In genomic region chr3:102933377-102933776, GRCh38 we compare ENCODE assay signal across 34 cellular contexts.
"Had no signal": no experiment of that assay in that cellular context is flagged by ENCODE, and none has a peak within 500 bp of the region (broad histone marks: within the 10 kb centered on the region; RNA-seq: fewer than 3 reads in every experiment).

No MANE protein-coding gene starts in this region.

- ATAC-seq: activated CD8-positive, alpha-beta T cell treated with anti-CD3 and anti-CD28 coated beads for 36 hours; activated naive CD4-positive, alpha-beta T cell treated with anti-CD3 and anti-CD28 coated beads, Interleukin-2, amount 50 U/mL, for 72 hours; activated T-cell treated with anti-CD3 and anti-CD28 coated beads, Interleukin-2, amount 50 U/mL, for 4 hours; activated T-cell treated with anti-CD3 and anti-CD28 coated beads, Interleukin-2, amount 50 U/mL, for 72 hours; activated T-helper 17 cell treated with anti-CD3 and anti-CD28 coated beads, Interleukin-2, amount 50 U/mL, for 72 hours; body of pancreas had no signal

- H3K36me3 ChIP-seq: adrenal gland, brain microvascular endothelial cell, breast epithelium had no signal

- H3K4me1 ChIP-seq: adrenal gland, body of pancreas, breast epithelium had no signal

- H3K9me3 ChIP-seq: adrenal gland, body of pancreas, breast epithelium had no signal

- H3K4me3 ChIP-seq: adrenal gland, body of pancreas, breast epithelium had no signal

- FAIRE-seq: astrocyte, colon, TTC549 had no signal

- DNase-seq: activated B cell treated with CpG ODN at 0.5 μM for 24 hours; activated CD4-positive, alpha-beta memory T cell treated with anti-CD3 and anti-CD28 coated beads for 36 hours; activated CD4-positive, alpha-beta T cell treated with anti-CD3 and anti-CD28 coated beads for 4 hours; activated CD4-positive, alpha-beta T cell treated with anti-CD3 and anti-CD28 coated beads, Interleukin-2, amount 10 ng/mL, durations not matched to agents 24 days and 14 days; activated CD4-positive, alpha-beta T cell treated with anti-CD3 and anti-CD28 coated beads, Interleukin-2, amount 50 U/mL, for 1 hour; activated CD4-positive, alpha-beta T cell treated with anti-CD3 and anti-CD28 coated beads, Interleukin-2, amount 50 U/mL, for 4 hours; activated CD4-positive, CD25-positive, alpha-beta regulatory T cell treated with anti-CD3 and anti-CD28 coated beads, Interleukin-2, amount 50 U/mL, for 72 hours; activated CD8-positive, alpha-beta memory T cell treated with anti-CD3 and anti-CD28 coated beads, Interleukin-2, amount 50 U/mL, for 4 hours; activated CD8-positive, alpha-beta T cell treated with anti-CD3 and anti-CD28 coated beads for 36 hours; activated effector memory CD4-positive, alpha-beta T cell treated with anti-CD3 and anti-CD28 coated beads, Interleukin-2, amount 50 U/mL, for 16 hours; activated gamma-delta T cell treated with Interleukin-2 at 50 U/mL for 16 hours; activated naive CD4-positive, alpha-beta T cell; activated naive CD4-positive, alpha-beta T cell treated with anti-CD3 and anti-CD28 coated beads for 36 hours; activated naive CD4-positive, alpha-beta T cell treated with anti-CD3 and anti-CD28 coated beads, Interleukin-2, amount 50 U/mL, for 16 hours; activated naive CD8-positive, alpha-beta T cell treated with anti-CD3 and anti-CD28 coated beads for 36 hours; activated T-cell treated with anti-CD3 and anti-CD28 coated beads for 4 hours; activated T-cell treated with anti-CD3 and anti-CD28 coated beads, Interleukin-2, amount 50 U/mL, for 1 hour; activated T-cell treated with anti-CD3 and anti-CD28 coated beads, Interleukin-2, amount 50 U/mL, for 4 hours; activated T-cell treated with anti-CD3 and anti-CD28 coated beads, Interleukin-2, amount 50 U/mL, for 72 hours; adrenal gland; amniotic stem cell; aorta; body of pancreas; brain microvascular endothelial cell; central memory CD4-positive, alpha-beta T cell; T-helper 2 cell; T-helper 9 cell had no signal

- H3K27ac ChIP-seq: adrenal gland, body of pancreas, brain microvascular endothelial cell, breast epithelium, VCaP had no signal

- H3K27me3 ChIP-seq: adrenal gland, body of pancreas, brain microvascular endothelial cell, breast epithelium had no signal
